In genomic region chr2:60725466-60725865, GRCh38 we compare ENCODE assay signal across 8 cellular contexts.
"Had no signal": no experiment of that assay in that cellular context is flagged by ENCODE, and none has a peak within 500 bp of the region (broad histone marks: within the 10 kb centered on the region; RNA-seq: fewer than 3 reads in every experiment).

No MANE protein-coding gene starts in this region.

- ATAC-seq: HepG2, K562 had no signal

- H3K27ac ChIP-seq: HL-60, KMS-11 had no signal

- H3K4me3 ChIP-seq: K562 had no signal

- DNase-seq: IMR-90, KBM-7, KG1 had no signal

- H3K4me2 ChIP-seq: KMS-11 had no signal

- FAIRE-seq: HepG2, HTR-8/SVneo, K562 had no signal
